1 cellular context compared by ENCODE assay signal in genomic region chr19:1385816-1386215, GRCh38.
TF ChIP-seq lines count a peak whose summit lies in the region.

No MANE protein-coding gene starts in this region.

TF ChIP-seq in K562, 482 proteins besides CTCF, POLR2A, EP300 and RAD21:
- TF ChIP-seq NCOA2 (IDR thresholded peaks at IDR 0.05; ENCODE audit: partially characterized antibody in 2 of 2) (no peak), KLF16 (IDR thresholded peaks at IDR 0.05) (no peak), ZC3H4 (CRISPR knock-in tag; IDR thresholded peaks at IDR 0.05; ENCODE audit: borderline replicate concordance) (0 out of 2 replicates have a peak, but pooled peaks have one; percentile 41), RBFOX2 (IDR thresholded peaks at IDR 0.05; ENCODE audit: low read depth, low read length) (peak; percentile 49; the same call in 1 of the 2 replicates), ZNF3 (CRISPR knock-in tag; IDR thresholded peaks at IDR 0.05) (no peak)
